1 cellular context compared by ENCODE assay signal in the genomic region with DNA sequence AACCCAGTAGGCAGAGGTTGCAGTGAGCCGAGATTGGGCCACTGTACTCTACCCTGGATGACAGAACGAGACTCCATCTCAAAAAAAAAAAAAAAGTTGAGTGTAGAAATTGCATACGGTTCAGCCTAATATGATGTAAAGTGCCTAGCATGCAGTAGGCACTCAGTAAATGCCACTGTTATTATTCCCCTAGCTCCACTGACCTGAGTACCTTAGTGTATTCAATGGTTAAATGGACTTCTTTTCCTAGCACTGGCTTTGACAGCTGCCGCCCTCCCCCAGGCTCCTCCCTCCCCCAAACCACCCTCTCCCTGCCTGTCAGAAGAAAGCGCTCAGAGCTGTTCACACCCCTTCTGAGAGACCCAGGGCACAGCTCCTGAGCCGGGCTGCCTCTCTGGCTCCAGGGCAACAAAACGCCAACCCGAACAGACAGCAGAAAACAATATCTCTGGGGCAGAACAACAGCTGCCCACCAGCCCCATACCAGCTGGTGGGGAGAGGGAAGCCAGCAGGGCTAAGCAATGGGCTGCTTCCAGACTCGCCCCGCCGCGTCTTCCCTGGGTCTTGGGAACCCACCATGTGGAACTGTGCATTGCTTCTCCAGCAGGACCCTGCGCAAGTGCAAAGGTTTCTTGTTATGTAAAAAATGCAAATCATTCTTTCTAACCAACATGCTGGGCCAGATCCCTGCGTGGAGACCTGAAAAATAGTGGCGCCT.
TF ChIP-seq lines count a peak whose summit lies in the region.

No MANE protein-coding gene starts in this region.

TF ChIP-seq in HepG2, 621 proteins besides CTCF, POLR2A, EP300 and RAD21 (continued from another document and continues in another):
- TF ChIP-seq, protein P1, sequence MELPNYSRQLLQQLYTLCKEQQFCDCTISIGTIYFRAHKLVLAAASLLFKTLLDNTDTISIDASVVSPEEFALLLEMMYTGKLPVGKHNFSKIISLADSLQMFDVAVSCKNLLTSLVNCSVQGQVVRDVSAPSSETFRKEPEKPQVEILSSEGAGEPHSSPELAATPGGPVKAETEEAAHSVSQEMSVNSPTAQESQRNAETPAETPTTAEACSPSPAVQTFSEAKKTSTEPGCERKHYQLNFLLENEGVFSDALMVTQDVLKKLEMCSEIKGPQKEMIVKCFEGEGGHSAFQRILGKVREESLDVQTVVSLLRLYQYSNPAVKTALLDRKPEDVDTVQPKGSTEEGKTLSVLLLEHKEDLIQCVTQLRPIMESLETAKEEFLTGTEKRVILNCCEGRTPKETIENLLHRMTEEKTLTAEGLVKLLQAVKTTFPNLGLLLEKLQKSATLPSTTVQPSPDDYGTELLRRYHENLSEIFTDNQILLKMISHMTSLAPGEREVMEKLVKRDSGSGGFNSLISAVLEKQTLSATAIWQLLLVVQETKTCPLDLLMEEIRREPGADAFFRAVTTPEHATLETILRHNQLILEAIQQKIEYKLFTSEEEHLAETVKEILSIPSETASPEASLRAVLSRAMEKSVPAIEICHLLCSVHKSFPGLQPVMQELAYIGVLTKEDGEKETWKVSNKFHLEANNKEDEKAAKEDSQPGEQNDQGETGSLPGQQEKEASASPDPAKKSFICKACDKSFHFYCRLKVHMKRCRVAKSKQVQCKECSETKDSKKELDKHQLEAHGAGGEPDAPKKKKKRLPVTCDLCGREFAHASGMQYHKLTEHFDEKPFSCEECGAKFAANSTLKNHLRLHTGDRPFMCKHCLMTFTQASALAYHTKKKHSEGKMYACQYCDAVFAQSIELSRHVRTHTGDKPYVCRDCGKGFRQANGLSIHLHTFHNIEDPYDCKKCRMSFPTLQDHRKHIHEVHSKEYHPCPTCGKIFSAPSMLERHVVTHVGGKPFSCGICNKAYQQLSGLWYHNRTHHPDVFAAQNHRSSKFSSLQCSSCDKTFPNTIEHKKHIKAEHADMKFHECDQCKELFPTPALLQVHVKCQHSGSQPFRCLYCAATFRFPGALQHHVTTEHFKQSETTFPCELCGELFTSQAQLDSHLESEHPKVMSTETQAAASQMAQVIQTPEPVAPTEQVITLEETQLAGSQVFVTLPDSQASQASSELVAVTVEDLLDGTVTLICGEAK (IDR thresholded peaks at IDR 0.05) = no peak
- TF ChIP-seq, protein P1 (CRISPR knock-in tag; IDR thresholded peaks at IDR 0.05) = 0 out of 2 replicates have a peak, but pooled peaks have one; percentile 15
- TF ChIP-seq, protein P2, sequence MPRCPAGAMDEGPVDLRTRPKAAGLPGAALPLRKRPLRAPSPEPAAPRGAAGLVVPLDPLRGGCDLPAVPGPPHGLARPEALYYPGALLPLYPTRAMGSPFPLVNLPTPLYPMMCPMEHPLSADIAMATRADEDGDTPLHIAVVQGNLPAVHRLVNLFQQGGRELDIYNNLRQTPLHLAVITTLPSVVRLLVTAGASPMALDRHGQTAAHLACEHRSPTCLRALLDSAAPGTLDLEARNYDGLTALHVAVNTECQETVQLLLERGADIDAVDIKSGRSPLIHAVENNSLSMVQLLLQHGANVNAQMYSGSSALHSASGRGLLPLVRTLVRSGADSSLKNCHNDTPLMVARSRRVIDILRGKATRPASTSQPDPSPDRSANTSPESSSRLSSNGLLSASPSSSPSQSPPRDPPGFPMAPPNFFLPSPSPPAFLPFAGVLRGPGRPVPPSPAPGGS (CRISPR knock-in tag; IDR thresholded peaks at IDR 0.05) = no peak
- peak; percentile 34; the same call in 1 of the 2 replicates for TF ChIP-seq ZNF768 (CRISPR knock-in tag; IDR thresholded peaks at IDR 0.05)
- TF ChIP-seq ZNF460 (CRISPR knock-in tag; IDR thresholded peaks at IDR 0.05; ENCODE audit: borderline replicate concordance) = no peak
- no peak for TF ChIP-seq ZNF607 (CRISPR knock-in tag; IDR thresholded peaks at IDR 0.05; ENCODE audit: borderline replicate concordance)
- TF ChIP-seq, protein P3, sequence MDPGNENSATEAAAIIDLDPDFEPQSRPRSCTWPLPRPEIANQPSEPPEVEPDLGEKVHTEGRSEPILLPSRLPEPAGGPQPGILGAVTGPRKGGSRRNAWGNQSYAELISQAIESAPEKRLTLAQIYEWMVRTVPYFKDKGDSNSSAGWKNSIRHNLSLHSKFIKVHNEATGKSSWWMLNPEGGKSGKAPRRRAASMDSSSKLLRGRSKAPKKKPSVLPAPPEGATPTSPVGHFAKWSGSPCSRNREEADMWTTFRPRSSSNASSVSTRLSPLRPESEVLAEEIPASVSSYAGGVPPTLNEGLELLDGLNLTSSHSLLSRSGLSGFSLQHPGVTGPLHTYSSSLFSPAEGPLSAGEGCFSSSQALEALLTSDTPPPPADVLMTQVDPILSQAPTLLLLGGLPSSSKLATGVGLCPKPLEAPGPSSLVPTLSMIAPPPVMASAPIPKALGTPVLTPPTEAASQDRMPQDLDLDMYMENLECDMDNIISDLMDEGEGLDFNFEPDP (CRISPR knock-in tag; conservative IDR thresholded peaks at IDR 0.05) = no peak
- TF ChIP-seq NONO (IDR thresholded peaks at IDR 0.05) = no peak
- no peak for TF ChIP-seq NONO (CRISPR knock-in tag; conservative IDR thresholded peaks at IDR 0.05)
- TF ChIP-seq, protein P4, sequence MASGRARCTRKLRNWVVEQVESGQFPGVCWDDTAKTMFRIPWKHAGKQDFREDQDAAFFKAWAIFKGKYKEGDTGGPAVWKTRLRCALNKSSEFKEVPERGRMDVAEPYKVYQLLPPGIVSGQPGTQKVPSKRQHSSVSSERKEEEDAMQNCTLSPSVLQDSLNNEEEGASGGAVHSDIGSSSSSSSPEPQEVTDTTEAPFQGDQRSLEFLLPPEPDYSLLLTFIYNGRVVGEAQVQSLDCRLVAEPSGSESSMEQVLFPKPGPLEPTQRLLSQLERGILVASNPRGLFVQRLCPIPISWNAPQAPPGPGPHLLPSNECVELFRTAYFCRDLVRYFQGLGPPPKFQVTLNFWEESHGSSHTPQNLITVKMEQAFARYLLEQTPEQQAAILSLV (CRISPR knock-in tag; IDR thresholded peaks at IDR 0.05; ENCODE audit: borderline replicate concordance) = no peak
- TF ChIP-seq ZNF660 (CRISPR knock-in tag; IDR thresholded peaks at IDR 0.05; ENCODE audit: borderline replicate concordance, low read depth) = no peak
- TF ChIP-seq ZNF296 (CRISPR knock-in tag; conservative IDR thresholded peaks at IDR 0.05) = no peak
- no peak for TF ChIP-seq ZBTB3 (CRISPR knock-in tag; IDR thresholded peaks at IDR 0.05; ENCODE audit: borderline replicate concordance, low read depth)
- TF ChIP-seq, protein P5, sequence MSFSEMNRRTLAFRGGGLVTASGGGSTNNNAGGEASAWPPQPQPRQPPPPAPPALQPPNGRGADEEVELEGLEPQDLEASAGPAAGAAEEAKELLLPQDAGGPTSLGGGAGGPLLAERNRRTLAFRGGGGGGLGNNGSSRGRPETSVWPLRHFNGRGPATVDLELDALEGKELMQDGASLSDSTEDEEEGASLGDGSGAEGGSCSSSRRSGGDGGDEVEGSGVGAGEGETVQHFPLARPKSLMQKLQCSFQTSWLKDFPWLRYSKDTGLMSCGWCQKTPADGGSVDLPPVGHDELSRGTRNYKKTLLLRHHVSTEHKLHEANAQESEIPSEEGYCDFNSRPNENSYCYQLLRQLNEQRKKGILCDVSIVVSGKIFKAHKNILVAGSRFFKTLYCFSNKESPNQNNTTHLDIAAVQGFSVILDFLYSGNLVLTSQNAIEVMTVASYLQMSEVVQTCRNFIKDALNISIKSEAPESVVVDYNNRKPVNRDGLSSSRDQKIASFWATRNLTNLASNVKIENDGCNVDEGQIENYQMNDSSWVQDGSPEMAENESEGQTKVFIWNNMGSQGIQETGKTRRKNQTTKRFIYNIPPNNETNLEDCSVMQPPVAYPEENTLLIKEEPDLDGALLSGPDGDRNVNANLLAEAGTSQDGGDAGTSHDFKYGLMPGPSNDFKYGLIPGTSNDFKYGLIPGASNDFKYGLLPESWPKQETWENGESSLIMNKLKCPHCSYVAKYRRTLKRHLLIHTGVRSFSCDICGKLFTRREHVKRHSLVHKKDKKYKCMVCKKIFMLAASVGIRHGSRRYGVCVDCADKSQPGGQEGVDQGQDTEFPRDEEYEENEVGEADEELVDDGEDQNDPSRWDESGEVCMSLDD (CRISPR knock-in tag; IDR thresholded peaks at IDR 0.05; ENCODE audit: borderline replicate concordance) = no peak
- 0 out of 2 replicates have a peak, but pooled peaks have one; percentile 53 for TF ChIP-seq ZNF652 (CRISPR knock-in tag; IDR thresholded peaks at IDR 0.05; ENCODE audit: borderline replicate concordance, low read depth)
- TF ChIP-seq, protein P6, sequence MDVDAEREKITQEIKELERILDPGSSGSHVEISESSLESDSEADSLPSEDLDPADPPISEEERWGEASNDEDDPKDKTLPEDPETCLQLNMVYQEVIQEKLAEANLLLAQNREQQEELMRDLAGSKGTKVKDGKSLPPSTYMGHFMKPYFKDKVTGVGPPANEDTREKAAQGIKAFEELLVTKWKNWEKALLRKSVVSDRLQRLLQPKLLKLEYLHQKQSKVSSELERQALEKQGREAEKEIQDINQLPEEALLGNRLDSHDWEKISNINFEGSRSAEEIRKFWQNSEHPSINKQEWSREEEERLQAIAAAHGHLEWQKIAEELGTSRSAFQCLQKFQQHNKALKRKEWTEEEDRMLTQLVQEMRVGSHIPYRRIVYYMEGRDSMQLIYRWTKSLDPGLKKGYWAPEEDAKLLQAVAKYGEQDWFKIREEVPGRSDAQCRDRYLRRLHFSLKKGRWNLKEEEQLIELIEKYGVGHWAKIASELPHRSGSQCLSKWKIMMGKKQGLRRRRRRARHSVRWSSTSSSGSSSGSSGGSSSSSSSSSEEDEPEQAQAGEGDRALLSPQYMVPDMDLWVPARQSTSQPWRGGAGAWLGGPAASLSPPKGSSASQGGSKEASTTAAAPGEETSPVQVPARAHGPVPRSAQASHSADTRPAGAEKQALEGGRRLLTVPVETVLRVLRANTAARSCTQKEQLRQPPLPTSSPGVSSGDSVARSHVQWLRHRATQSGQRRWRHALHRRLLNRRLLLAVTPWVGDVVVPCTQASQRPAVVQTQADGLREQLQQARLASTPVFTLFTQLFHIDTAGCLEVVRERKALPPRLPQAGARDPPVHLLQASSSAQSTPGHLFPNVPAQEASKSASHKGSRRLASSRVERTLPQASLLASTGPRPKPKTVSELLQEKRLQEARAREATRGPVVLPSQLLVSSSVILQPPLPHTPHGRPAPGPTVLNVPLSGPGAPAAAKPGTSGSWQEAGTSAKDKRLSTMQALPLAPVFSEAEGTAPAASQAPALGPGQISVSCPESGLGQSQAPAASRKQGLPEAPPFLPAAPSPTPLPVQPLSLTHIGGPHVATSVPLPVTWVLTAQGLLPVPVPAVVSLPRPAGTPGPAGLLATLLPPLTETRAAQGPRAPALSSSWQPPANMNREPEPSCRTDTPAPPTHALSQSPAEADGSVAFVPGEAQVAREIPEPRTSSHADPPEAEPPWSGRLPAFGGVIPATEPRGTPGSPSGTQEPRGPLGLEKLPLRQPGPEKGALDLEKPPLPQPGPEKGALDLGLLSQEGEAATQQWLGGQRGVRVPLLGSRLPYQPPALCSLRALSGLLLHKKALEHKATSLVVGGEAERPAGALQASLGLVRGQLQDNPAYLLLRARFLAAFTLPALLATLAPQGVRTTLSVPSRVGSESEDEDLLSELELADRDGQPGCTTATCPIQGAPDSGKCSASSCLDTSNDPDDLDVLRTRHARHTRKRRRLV (CRISPR knock-in tag; IDR thresholded peaks at IDR 0.05) = no peak
- no peak for TF ChIP-seq LCORL (IDR thresholded peaks at IDR 0.05)
- TF ChIP-seq LCORL (CRISPR knock-in tag; IDR thresholded peaks at IDR 0.05) = 0 out of 2 replicates have a peak, but pooled peaks have one; percentile 29
- TF ChIP-seq ATF1 (CRISPR knock-in tag; IDR thresholded peaks at IDR 0.05) = no peak
- TF ChIP-seq PRPF4 (IDR thresholded peaks at IDR 0.05; ENCODE audit: low read depth, low read length, poor library complexity, severe bottlenecking) = no peak
- TF ChIP-seq, protein P7, sequence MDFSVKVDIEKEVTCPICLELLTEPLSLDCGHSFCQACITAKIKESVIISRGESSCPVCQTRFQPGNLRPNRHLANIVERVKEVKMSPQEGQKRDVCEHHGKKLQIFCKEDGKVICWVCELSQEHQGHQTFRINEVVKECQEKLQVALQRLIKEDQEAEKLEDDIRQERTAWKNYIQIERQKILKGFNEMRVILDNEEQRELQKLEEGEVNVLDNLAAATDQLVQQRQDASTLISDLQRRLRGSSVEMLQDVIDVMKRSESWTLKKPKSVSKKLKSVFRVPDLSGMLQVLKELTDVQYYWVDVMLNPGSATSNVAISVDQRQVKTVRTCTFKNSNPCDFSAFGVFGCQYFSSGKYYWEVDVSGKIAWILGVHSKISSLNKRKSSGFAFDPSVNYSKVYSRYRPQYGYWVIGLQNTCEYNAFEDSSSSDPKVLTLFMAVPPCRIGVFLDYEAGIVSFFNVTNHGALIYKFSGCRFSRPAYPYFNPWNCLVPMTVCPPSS (IDR thresholded peaks at IDR 0.05) = no peak
- TF ChIP-seq POLR2G (IDR thresholded peaks at IDR 0.05; ENCODE audit: low read depth, low read length) = peak; percentile 31; the same call in 1 of the 2 replicates
- TF ChIP-seq, protein P8, sequence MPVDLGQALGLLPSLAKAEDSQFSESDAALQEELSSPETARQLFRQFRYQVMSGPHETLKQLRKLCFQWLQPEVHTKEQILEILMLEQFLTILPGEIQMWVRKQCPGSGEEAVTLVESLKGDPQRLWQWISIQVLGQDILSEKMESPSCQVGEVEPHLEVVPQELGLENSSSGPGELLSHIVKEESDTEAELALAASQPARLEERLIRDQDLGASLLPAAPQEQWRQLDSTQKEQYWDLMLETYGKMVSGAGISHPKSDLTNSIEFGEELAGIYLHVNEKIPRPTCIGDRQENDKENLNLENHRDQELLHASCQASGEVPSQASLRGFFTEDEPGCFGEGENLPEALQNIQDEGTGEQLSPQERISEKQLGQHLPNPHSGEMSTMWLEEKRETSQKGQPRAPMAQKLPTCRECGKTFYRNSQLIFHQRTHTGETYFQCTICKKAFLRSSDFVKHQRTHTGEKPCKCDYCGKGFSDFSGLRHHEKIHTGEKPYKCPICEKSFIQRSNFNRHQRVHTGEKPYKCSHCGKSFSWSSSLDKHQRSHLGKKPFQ (CRISPR knock-in tag; IDR thresholded peaks at IDR 0.05; ENCODE audit: insufficient replicate concordance) = no peak
- no peak for TF ChIP-seq NRL (CRISPR knock-in tag; IDR thresholded peaks at IDR 0.05; ENCODE audit: borderline replicate concordance)
